12 cellular contexts compared by ENCODE assay signal in the genomic region with DNA sequence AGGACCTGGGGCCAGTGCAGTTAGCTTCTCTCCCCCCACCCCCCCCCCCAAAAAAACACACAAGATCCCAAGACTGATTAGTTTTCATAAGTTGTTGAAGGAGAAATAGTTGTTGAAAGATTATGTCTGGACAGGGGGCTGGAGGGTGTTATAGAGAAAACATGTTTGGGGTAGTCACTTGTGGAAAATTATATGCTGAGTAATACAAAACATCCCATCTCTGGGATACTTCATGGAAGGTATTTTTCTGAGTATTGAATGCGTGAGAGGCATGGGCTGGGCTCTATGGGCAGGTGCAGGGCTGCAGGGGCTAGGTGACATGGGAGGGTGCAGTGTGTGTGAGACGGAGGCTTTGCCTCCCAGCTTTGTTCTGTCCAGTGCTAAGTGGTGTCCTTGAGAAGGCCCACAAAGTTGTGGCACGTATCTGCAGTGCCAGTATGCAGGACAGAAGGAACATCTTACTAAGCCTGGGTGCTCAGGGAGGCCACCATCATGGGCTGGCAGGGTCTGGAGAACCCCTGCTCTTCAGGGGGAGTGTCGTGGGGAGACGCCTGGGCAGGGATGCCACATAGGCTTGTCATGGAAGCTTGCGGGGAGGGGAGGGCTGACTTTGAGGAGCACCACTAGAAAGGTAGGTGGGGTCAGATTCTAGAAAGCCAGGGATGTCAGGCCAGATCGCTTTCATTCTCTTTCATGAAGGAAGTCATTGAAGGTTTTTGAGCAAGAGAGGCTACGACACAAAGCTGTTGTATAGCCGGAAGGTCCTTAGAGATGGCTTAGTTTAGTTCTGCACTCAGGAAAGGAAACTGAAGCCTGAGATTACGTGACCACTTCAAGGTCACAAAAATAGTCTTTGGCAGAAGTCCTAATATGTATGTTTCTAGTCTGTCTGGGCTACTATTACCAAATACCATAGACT.
A peak's percentile ranks its signal among the peaks of the same experiment; 100 is the strongest.
DNase-seq lines count a peak whose midpoint lies in the region; ATAC-seq and TF ChIP-seq lines count a peak whose summit lies in the region.
"Had no signal": no experiment of that assay in that cellular context is flagged by ENCODE, and none has a peak within 500 bp of the region (broad histone marks: within the 10 kb centered on the region; RNA-seq: fewer than 3 reads in every experiment).

No MANE protein-coding gene starts in this region.

- H3K27ac Mint-ChIP-seq in T-helper 2 cell treated with Interferon-gamma antibody and Interleukin-4, amounts not matched to agents 5 μg/mL and 100 μg/mL, for 36 hours = peak overlapping the region; percentile 33
- peak overlapping the region; percentile 46 for H3K27ac Mint-ChIP-seq in osteocyte (ENCODE audit: unreplicated experiment)
- H3K27ac Mint-ChIP-seq in HFFc6 = no peak overlapping the region

- peaks cover 8% of the 10 kb centered on the region for H3K4me1 Mint-ChIP-seq in T-helper 2 cell treated with Interferon-gamma antibody and Interleukin-4, amounts not matched to agents 5 μg/mL and 100 μg/mL, for 36 hours (ENCODE audit: low read depth)
- H3K4me1 Mint-ChIP-seq in osteocyte (ENCODE audit: unreplicated experiment) (peaks cover 59% of the 10 kb centered on the region), HFFc6 (ENCODE audit: low read depth) (no peaks in the 10 kb centered on the region)

- no peaks in the 10 kb centered on the region for H3K9me3 ChIP-seq in KOPT-K1 (ENCODE audit: insufficient read depth, low read length, poor library complexity, severe bottlenecking)
- H3K9me3 ChIP-seq: adrenal gland had no signal

- TF ChIP-seq CTCF in osteocyte (IDR thresholded peaks at IDR 0.05) (no peak), HFFc6 (IDR thresholded peaks at IDR 0.05) (no peak)

- DNase-seq in T-helper 2 cell treated with Interferon-gamma antibody and Interleukin-4, amounts not matched to agents 5 μg/mL and 100 μg/mL, for 36 hours (ENCODE audit: low spot score) = no peak
- DNase-seq in T-helper 2 cell (no peak), osteocyte (ENCODE audit: extremely low spot score, unreplicated experiment) (no peak), caudate nucleus (lab: John Stamatoyannopoulos, UW) (no peak), HFFc6 (no peak), mucosa of gallbladder (ENCODE audit: low spot score) (no peak)
- DNase-seq: 8988T, midbrain, NCI-H69 had no signal

- no peaks in the 10 kb centered on the region for H3K27me3 Mint-ChIP-seq in T-helper 2 cell treated with Interferon-gamma antibody and Interleukin-4, amounts not matched to agents 5 μg/mL and 100 μg/mL, for 36 hours (ENCODE audit: low read depth)
- H3K27me3 Mint-ChIP-seq in osteocyte (ENCODE audit: unreplicated experiment) (no peaks in the 10 kb centered on the region), HFFc6 (ENCODE audit: insufficient read depth) (peaks cover 25% of the 10 kb centered on the region)

- no peaks in the 10 kb centered on the region for H3K36me3 Mint-ChIP-seq in T-helper 2 cell treated with Interferon-gamma antibody and Interleukin-4, amounts not matched to agents 5 μg/mL and 100 μg/mL, for 36 hours (ENCODE audit: low read depth)
- H3K36me3 Mint-ChIP-seq in osteocyte (ENCODE audit: unreplicated experiment) = no peaks in the 10 kb centered on the region
- H3K36me3 Mint-ChIP-seq in HFFc6 (ENCODE audit: low read depth) = no peaks in the 10 kb centered on the region; the same call in 1 of the 2 replicates

- no peaks in the 10 kb centered on the region for H3K9me3 Mint-ChIP-seq in T-helper 2 cell treated with Interferon-gamma antibody and Interleukin-4, amounts not matched to agents 5 μg/mL and 100 μg/mL, for 36 hours
- H3K9me3 Mint-ChIP-seq in osteocyte (ENCODE audit: unreplicated experiment) (no peaks in the 10 kb centered on the region), HFFc6 (peaks cover 24% of the 10 kb centered on the region)

- peaks cover 19% of the 10 kb centered on the region for H3K36me3 ChIP-seq in KOPT-K1 (ENCODE audit: insufficient read depth, low read length)
- H3K36me3 ChIP-seq: adrenal gland had no signal

- ATAC-seq in GM21737 (IDR thresholded peaks at IDR 0.05; ENCODE audit: unreplicated experiment) = peak; percentile 70

- H3K27ac ChIP-seq in KOPT-K1 (ENCODE audit: low read depth, low read length, poor library complexity, severe bottlenecking) = peak overlapping the region; percentile 98
- no peak overlapping the region for H3K27ac ChIP-seq in caudate nucleus (ENCODE audit: low read depth, low read length)

- no peak overlapping the region for H3K4me3 Mint-ChIP-seq in T-helper 2 cell treated with Interferon-gamma antibody and Interleukin-4, amounts not matched to agents 5 μg/mL and 100 μg/mL, for 36 hours
- H3K4me3 Mint-ChIP-seq in osteocyte (ENCODE audit: unreplicated experiment) (no peak overlapping the region), HFFc6 (no peak overlapping the region)
